ENCODE assay signal across 9 cellular contexts in the genomic region with DNA sequence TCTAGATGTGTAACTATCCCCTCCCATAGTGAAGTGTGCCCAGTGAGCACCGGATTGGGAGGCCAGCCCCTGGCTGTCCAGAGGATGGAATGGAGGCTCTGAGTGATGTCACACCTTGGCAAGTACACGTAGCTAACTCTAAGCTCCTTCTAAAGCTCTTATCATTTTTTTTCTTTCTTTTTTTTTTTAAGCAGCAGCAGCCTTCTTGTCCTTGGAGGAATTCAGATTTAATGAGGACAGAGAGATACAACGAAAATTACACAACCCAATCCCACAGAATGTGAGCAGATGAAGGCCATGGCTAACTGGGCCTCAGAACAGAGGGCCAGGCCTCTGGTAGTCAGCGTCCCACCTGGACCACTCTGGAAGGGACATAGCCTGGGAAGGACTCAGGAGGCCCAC. TPM values are rescaled to one million over a fixed set of nuclear protein-coding genes. Genes with fewer than 3 reads are reported as not detected.
DNase-seq lines count a peak whose midpoint lies in the region; ATAC-seq and TF ChIP-seq lines count a peak whose summit lies in the region.
"Had no signal": no experiment of that assay in that cellular context is flagged by ENCODE, and none has a peak within 500 bp of the region (broad histone marks: within the 10 kb centered on the region; RNA-seq: fewer than 3 reads in every experiment).

No MANE protein-coding gene starts in this region.

- H3K27me3 ChIP-seq in SJCRH30 (no peaks in the 10 kb centered on the region), fibroblast of lung (ENCODE audit: control insufficient read depth, insufficient read depth, low read length) (no peaks in the 10 kb centered on the region), uterus (no peaks in the 10 kb centered on the region)

- H3K9me3 ChIP-seq in SJCRH30 (replicated peaks) (no peaks in the 10 kb centered on the region), fibroblast of lung (ENCODE audit: control insufficient read depth, insufficient read depth, low read depth, low read length) (no peaks in the 10 kb centered on the region), uterus (no peaks in the 10 kb centered on the region)

- TF ChIP-seq CTCF in fibroblast of lung (conservative IDR thresholded peaks at IDR 0.05 in 1 of 2, IDR thresholded peaks at IDR 0.05 in 1 of 2; ENCODE audit: low read depth in 1 of 2, low read length in 2 of 2) (no peak), omental fat pad (IDR thresholded peaks at IDR 0.05) (no peak), uterus (IDR thresholded peaks at IDR 0.05) (no peak)

- H3K4me1 ChIP-seq in SJCRH30 (peaks cover 15% of the 10 kb centered on the region), fibroblast of lung (ENCODE audit: control insufficient read depth, extremely low read depth, insufficient read depth, low read length) (peaks cover 43% of the 10 kb centered on the region), uterus (peaks cover 21 to 22% of the 10 kb centered on the region in 2 donors)

- H3K4me3 ChIP-seq in SJCRH30 = no peak overlapping the region
- no peak overlapping the region for H3K4me3 ChIP-seq in fibroblast of lung (replicated peaks in 1 of 4; ENCODE audit: control extremely low read depth in 1 of 4, insufficient read depth in 1 of 4, low read depth in 3 of 4, low read length in 4 of 4)
- no peak overlapping the region for H3K4me3 ChIP-seq in uterus

- peaks cover 0 to 8% of the 10 kb centered on the region in 2 donors for H3K27me3 Mint-ChIP-seq in effector memory CD8-positive, alpha-beta T cell

- H3K27ac ChIP-seq in SJCRH30 = peak overlapping the region; percentile 47; the same call in 1 of the 2 replicates
- H3K27ac ChIP-seq in fibroblast of lung (ENCODE audit: insufficient read depth, low read length) = peak overlapping the region; percentile 81
- peak overlapping the region; percentile 85 to 89 for H3K27ac ChIP-seq in uterus

- H3K36me3 Mint-ChIP-seq in effector memory CD8-positive, alpha-beta T cell (ENCODE audit: insufficient read depth) = no peaks in the 10 kb centered on the region

- intact Hi-C loops in uterus (cut with DNase I; ENCODE audit: low total_unique reads) = no loop called here

- ATAC-seq in omental fat pad (ENCODE audit: low FRiP score) = peak; percentile 69
- ATAC-seq in effector memory CD8-positive, alpha-beta T cell (replicated peaks) = no peak

- H3K4me1 Mint-ChIP-seq in effector memory CD8-positive, alpha-beta T cell (ENCODE audit: low read depth in 2 of 2) = no peaks in the 10 kb centered on the region

- TF ChIP-seq POLR2A in uterus (IDR thresholded peaks at IDR 0.05) = no peak

- no peak overlapping the region for H2AFZ ChIP-seq in fibroblast of lung (ENCODE audit: low read length)

- no peak overlapping the region for H3K4me3 Mint-ChIP-seq in effector memory CD8-positive, alpha-beta T cell

- H3K4me2 ChIP-seq in fibroblast of lung (ENCODE audit: extremely low read depth, insufficient read depth, low read length) = no peak overlapping the region

- H3K79me2 ChIP-seq in fibroblast of lung (ENCODE audit: control insufficient read depth, insufficient read depth, low read length) = peaks cover 48% of the 10 kb centered on the region

- H3K27ac Mint-ChIP-seq in effector memory CD8-positive, alpha-beta T cell = no peak overlapping the region

- H3K9me3 Mint-ChIP-seq in effector memory CD8-positive, alpha-beta T cell = peaks cover 0 to 7% of the 10 kb centered on the region in 2 donors

- H4K20me1 ChIP-seq in fibroblast of lung (ENCODE audit: control insufficient read depth, extremely low read depth, insufficient read depth, low read length) = no peaks in the 10 kb centered on the region

- no peak overlapping the region for H3K9ac ChIP-seq in fibroblast of lung (ENCODE audit: insufficient read depth, low read length)

- DNase-seq in SJCRH30 (no peak), fibroblast of lung (ENCODE audit: low read depth in 2 of 2) (peak; percentile 70 to 88), omental fat pad (ENCODE audit: low spot score) (no peak), uterus (peak; percentile 82 to 85), activated gamma-delta T cell treated with Interleukin-2 at 50 U/mL for 16 hours (no peak), DMS79 (lab: John Stamatoyannopoulos, UW) (no peak)
- no peak for DNase-seq in effector memory CD8-positive, alpha-beta T cell
- DNase-seq: dermis blood vessel endothelial cell, NCI-H1048 had no signal

- H3K36me3 ChIP-seq in SJCRH30 (no peaks in the 10 kb centered on the region), fibroblast of lung (ENCODE audit: control insufficient read depth, insufficient read depth, low read length) (no peaks in the 10 kb centered on the region), uterus (no peaks in the 10 kb centered on the region)

RNA-seq across cellular contexts. Expression of gene TNS3, which starts 11.3 kb away (rescaled TPM):
- 57.6 and 65.1 TPM in 2 replicates for total RNA-seq in SJCRH30 (2014; rRNA removed; shearing (Covaris generic))
- total RNA-seq in fibroblast of lung = 52.6 and 88.8 TPM in 2 replicates
- polyA plus RNA-seq in fibroblast of lung = 52.9 and 74.4 TPM in 2 replicates
- 54.7 and 86.1 TPM in 2 replicates for polyA plus RNA-seq in fibroblast of lung (2012)
- 200 and 269 TPM in 2 replicates for polyA minus RNA-seq in fibroblast of lung (ENCODE audit: low replicate concordance)
- total RNA-seq in omental fat pad = 100 to 1,000 TPM in 2 of 4 donors, 10 to 100 TPM in 2; 70.9 to 112 (median 98.6) TPM
- 100 to 1,000 TPM in 1 of 4 donors, 10 to 100 TPM in 3; 27.2 to 110 (median 47.5) TPM for total RNA-seq in uterus

Comparison
In these comparisons a context has a peak if more than half of its experiments do, and no peak if none do; other contexts are left out.
1. DNase-seq: peak in fibroblast of lung (2 of 2) and uterus (2 of 2); none in SJCRH30 (0 of 2), omental fat pad (single experiment), effector memory CD8-positive, alpha-beta T cell (0 of 3), activated gamma-delta T cell treated with Interleukin-2 at 50 U/mL for 16 hours (single experiment) and DMS79 (single experiment).
2. Peak in every context shown above with its lines, with median percentiles within 50 percentile points of each other: H3K27ac ChIP-seq.